ENCODE assay signal across 1 cellular context in genomic region chr1:208496467-208497371, GRCh38.
TF ChIP-seq lines count a peak whose summit lies in the region.

No MANE protein-coding gene starts in this region.

TF ChIP-seq in H1, 55 proteins besides CTCF, POLR2A, EP300 and RAD21 (continued from another document):
- TF ChIP-seq ATF3 (IDR thresholded peaks at IDR 0.05; ENCODE audit: insufficient read depth, low read depth, low read length) (no peak), GABPA (IDR thresholded peaks at IDR 0.05; ENCODE audit: borderline replicate concordance, insufficient read depth, low read length) (no peak), EGR1 (IDR thresholded peaks at IDR 0.05; ENCODE audit: borderline replicate concordance, low read depth, low read length) (no peak), TBP (IDR thresholded peaks at IDR 0.05; ENCODE audit: low read depth, low read length) (no peak), CHD2 (IDR thresholded peaks at IDR 0.05; ENCODE audit: low read length) (no peak), SAP30 (IDR thresholded peaks at IDR 0.05; ENCODE audit: insufficient read depth, insufficient replicate concordance, low read length) (no peak), HDAC6 (IDR thresholded peaks at IDR 0.05; ENCODE audit: low read depth, low read length) (no peak), NRF1 (IDR thresholded peaks at IDR 0.05; ENCODE audit: low read depth, low read length) (no peak), SP4 (IDR thresholded peaks at IDR 0.05; ENCODE audit: low read length) (no peak)
